16 cellular contexts compared by ENCODE assay signal in genomic region chr9:117739620-117740347, GRCh38. TPM values are rescaled to one million over a fixed set of nuclear protein-coding genes. Genes with fewer than 3 reads are reported as not detected.
DNase-seq lines count a peak whose midpoint lies in the region; ATAC-seq and TF ChIP-seq lines count a peak whose summit lies in the region.
"Had no signal": no experiment of that assay in that cellular context is flagged by ENCODE, and none has a peak within 500 bp of the region (broad histone marks: within the 10 kb centered on the region; RNA-seq: fewer than 3 reads in every experiment).

No MANE protein-coding gene starts in this region.

- peaks cover 18% of the 10 kb centered on the region for H3K4me1 Mint-ChIP-seq in neural progenitor cell
- H3K4me1 Mint-ChIP-seq: CD4-positive, alpha-beta memory T cell had no signal

- H3K9me3 Mint-ChIP-seq in neural progenitor cell = no peaks in the 10 kb centered on the region
- H3K9me3 Mint-ChIP-seq: IgD-negative memory B cell had no signal

- H3K9me3 ChIP-seq in neural progenitor cell (ENCODE audit: low read depth) (no peaks in the 10 kb centered on the region), ovary (no peaks in the 10 kb centered on the region)
- H3K9me3 ChIP-seq: BE2C had no signal

- H3K27me3 Mint-ChIP-seq in neural progenitor cell (ENCODE audit: insufficient read depth, low read depth) = peaks cover 2% of the 10 kb centered on the region

- H3K36me3 ChIP-seq in neural progenitor cell (no peaks in the 10 kb centered on the region), ovary (no peaks in the 10 kb centered on the region)
- H3K36me3 ChIP-seq: BE2C had no signal

- H3K27ac ChIP-seq in cingulate gyrus (ENCODE audit: low read depth, low read length) = peak overlapping the region; percentile 32
- H3K27ac ChIP-seq in neural progenitor cell = no peak overlapping the region
- H3K27ac ChIP-seq in ovary = no peak overlapping the region
- H3K27ac ChIP-seq: C4-2B, KMS-11 had no signal

- H3K27me3 ChIP-seq in neural progenitor cell = no peaks in the 10 kb centered on the region
- H3K27me3 ChIP-seq in ovary = no peaks in the 10 kb centered on the region

- in situ Hi-C loops in GM13977 (cut with MboI; ENCODE audit: low pct_unique_long_range_greater_than_20kb, low sequenced_read_pairs, unreplicated experiment) = no loop called here

- TF ChIP-seq CTCF in GM13977 (IDR thresholded peaks at IDR 0.05; ENCODE audit: extremely low read depth, insufficient read depth, missing control alignments) = no peak
- no peak for TF ChIP-seq CTCF in neural progenitor cell (IDR thresholded peaks at IDR 0.05)
- no peak for TF ChIP-seq CTCF in ovary (IDR thresholded peaks at IDR 0.05)

- 75 to 79% (median 75%) methylated on average over 11 of the region's 11 CpGs for WGBS in ovary, 3 donors

- H3K9ac ChIP-seq in neural progenitor cell = no peak overlapping the region
- H3K9ac ChIP-seq: KMS-11 had no signal

- no peak overlapping the region for H3K4me3 Mint-ChIP-seq in neural progenitor cell
- H3K4me3 Mint-ChIP-seq: CD4-positive, alpha-beta memory T cell; IgD-negative memory B cell had no signal

- no peak overlapping the region for H2AFZ ChIP-seq in neural progenitor cell (replicated peaks)

- no peak overlapping the region for H3K4me2 ChIP-seq in neural progenitor cell
- H3K4me2 ChIP-seq: KMS-11 had no signal

- intact Hi-C loops in ovary (cut with DNase I) = no loop called here

- ATAC-seq in GM18870 (IDR thresholded peaks at IDR 0.05; ENCODE audit: unreplicated experiment) = peak; percentile 60
- ATAC-seq: HCT116 had no signal

- peaks cover 31% of the 10 kb centered on the region for H3K4me1 ChIP-seq in neural progenitor cell
- no peaks in the 10 kb centered on the region for H3K4me1 ChIP-seq in ovary (ENCODE audit: insufficient read depth)
- H3K4me1 ChIP-seq: BE2C had no signal

- H3K36me3 Mint-ChIP-seq in neural progenitor cell = no peaks in the 10 kb centered on the region
- H3K36me3 Mint-ChIP-seq: CD4-positive, alpha-beta memory T cell; IgD-negative memory B cell had no signal

- DNase-seq in GM13977 (ENCODE audit: low spot score) (peak; percentile 5), NCI-H524 treated with DMSO at 0.1 percent for 48 hours (lab: John Stamatoyannopoulos, UW) (peak; percentile 3), HuH-7.5 (ENCODE audit: low spot score) (no peak), germinal center (ENCODE audit: low spot score) (no peak), neural progenitor cell (ENCODE audit: low spot score) (no peak), ovary (no peak)
- DNase-seq: BE2C; CD4-positive, alpha-beta memory T cell; DMS79 had no signal

- peaks cover 6% of the 10 kb centered on the region for H3F3A ChIP-seq in neural progenitor cell (ENCODE audit: low read depth)

- H3K4me3 ChIP-seq in neural progenitor cell (no peak overlapping the region), ovary (no peak overlapping the region)

- H3K27ac Mint-ChIP-seq in neural progenitor cell = no peak overlapping the region
- H3K27ac Mint-ChIP-seq: CD4-positive, alpha-beta memory T cell; IgD-negative memory B cell had no signal

- no peaks in the 10 kb centered on the region for H3K79me2 ChIP-seq in neural progenitor cell (ENCODE audit: low read depth)

- TF ChIP-seq EP300 in ovary (IDR thresholded peaks at IDR 0.05) = no peak

- TF ChIP-seq POLR2A in ovary (IDR thresholded peaks at IDR 0.05) = no peak

- H4K20me1 ChIP-seq in neural progenitor cell (ENCODE audit: low read depth) = no peaks in the 10 kb centered on the region

RNA-seq across cellular contexts. Expression of gene TLR4, which starts 35.6 kb away (rescaled TPM):
- total RNA-seq in neural progenitor cell (ENCODE audit: low replicate concordance) (0.22 and 0.24 TPM in 2 replicates), ovary (10 to 100 TPM in 2 of 7 donors, 1 to 10 TPM in 5; 4.1 to 12.5 (median 8.9) TPM)
- polyA plus RNA-seq in ovary = 10 to 100 TPM in 1 of 2 donors, 1 to 10 TPM in 1; 3.4 to 13.5 TPM
- total RNA-seq: G401 had no signal

Comparison
In these comparisons a context has a peak if more than half of its experiments do, and no peak if none do; other contexts are left out.
1. DNase-seq: peak in GM13977 (single experiment) and NCI-H524 treated with DMSO at 0.1 percent for 48 hours (single experiment); none in HuH-7.5 (single experiment), germinal center (single experiment), neural progenitor cell (single experiment) and ovary (0 of 5).